Comparison of ENCODE assay signal across 1 cellular context in genomic region chr10:71250405-71250804, GRCh38.
A peak's percentile ranks its signal among the peaks of the same experiment; 100 is the strongest.
TF ChIP-seq lines count a peak whose summit lies in the region.

No MANE protein-coding gene starts in this region.

TF ChIP-seq in SK-N-SH, 30 proteins besides CTCF, POLR2A, EP300 and RAD21 (continued from another document):
- no peak for TF ChIP-seq ZBTB33 (IDR thresholded peaks at IDR 0.05; ENCODE audit: borderline replicate concordance, low read depth)
- peak; percentile 49 for TF ChIP-seq CHD2 (IDR thresholded peaks at IDR 0.05; ENCODE audit: low read length, partially characterized antibody)
- TF ChIP-seq RFX5 (IDR thresholded peaks at IDR 0.05; ENCODE audit: low read length): no peak
- no peak for TF ChIP-seq SIN3A (IDR thresholded peaks at IDR 0.05; ENCODE audit: borderline replicate concordance, low read depth, low read length)
- no peak for TF ChIP-seq ELF1 (IDR thresholded peaks at IDR 0.05)
- TF ChIP-seq POLR2AphosphoS5 (IDR thresholded peaks at IDR 0.05; ENCODE audit: low read depth, low read length): no peak; the same call in 1 of the 2 replicates
- no peak for TF ChIP-seq TAF1 (IDR thresholded peaks at IDR 0.05; ENCODE audit: borderline replicate concordance, low read depth, low read length)
- TF ChIP-seq, protein P1, sequence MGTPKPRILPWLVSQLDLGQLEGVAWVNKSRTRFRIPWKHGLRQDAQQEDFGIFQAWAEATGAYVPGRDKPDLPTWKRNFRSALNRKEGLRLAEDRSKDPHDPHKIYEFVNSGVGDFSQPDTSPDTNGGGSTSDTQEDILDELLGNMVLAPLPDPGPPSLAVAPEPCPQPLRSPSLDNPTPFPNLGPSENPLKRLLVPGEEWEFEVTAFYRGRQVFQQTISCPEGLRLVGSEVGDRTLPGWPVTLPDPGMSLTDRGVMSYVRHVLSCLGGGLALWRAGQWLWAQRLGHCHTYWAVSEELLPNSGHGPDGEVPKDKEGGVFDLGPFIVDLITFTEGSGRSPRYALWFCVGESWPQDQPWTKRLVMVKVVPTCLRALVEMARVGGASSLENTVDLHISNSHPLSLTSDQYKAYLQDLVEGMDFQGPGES (IDR thresholded peaks at IDR 0.05; ENCODE audit: low read depth, low read length): no peak
- peak; percentile 75 for TF ChIP-seq TCF12 (IDR thresholded peaks at IDR 0.05)
- TF ChIP-seq RXRA (IDR thresholded peaks at IDR 0.05; ENCODE audit: borderline replicate concordance, low read depth): no peak
- TF ChIP-seq FOSL2 (IDR thresholded peaks at IDR 0.05; ENCODE audit: borderline replicate concordance, low read depth): no peak
